8 cellular contexts compared by ENCODE assay signal in the genomic region with DNA sequence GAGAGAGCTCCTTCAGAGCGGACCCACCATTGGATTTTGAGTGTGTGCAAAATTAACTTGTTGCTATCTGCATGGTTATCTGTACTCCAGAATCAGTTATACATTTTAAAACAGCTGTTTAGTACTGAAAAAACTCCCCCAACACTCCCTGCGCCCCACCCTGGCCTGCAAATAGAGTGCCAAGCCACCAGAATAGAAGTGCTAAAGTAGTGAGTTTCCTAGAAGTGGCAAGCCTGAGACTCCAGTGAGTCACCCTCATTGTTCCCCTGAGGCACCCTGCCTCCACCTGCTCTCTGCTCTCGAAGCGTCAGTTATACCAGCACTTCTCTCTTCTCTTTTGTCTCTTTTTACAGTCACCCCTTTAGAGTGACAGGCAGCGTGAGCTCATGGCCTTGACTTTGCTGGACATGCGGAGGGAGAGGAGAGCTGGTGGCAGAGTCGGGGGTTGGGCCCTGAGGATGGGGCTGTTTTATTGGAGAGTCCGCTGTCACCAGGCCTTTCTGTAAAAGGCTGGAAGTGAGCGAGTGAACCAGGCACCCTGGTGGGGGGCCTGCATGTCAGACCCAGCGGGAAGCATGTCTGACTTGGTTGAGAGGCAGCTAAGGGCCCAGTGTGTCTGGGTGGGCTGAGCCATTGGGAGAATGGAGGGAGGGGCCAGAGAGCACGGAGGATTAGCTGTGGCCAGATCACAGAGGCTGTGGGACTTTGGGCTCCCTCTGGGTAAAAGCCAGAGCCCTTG. TPM values are rescaled to one million over a fixed set of nuclear protein-coding genes. Genes with fewer than 3 reads are reported as not detected.
DNase-seq lines count a peak whose midpoint lies in the region; ATAC-seq and TF ChIP-seq lines count a peak whose summit lies in the region.

No MANE protein-coding gene starts in this region.

- H3K27me3 Mint-ChIP-seq in activated T-cell treated with anti-CD3 and anti-CD28 coated beads, Interleukin-2, amount 50 U/mL, for 4 hours (ENCODE audit: low read depth), result no peaks in the 10 kb centered on the region

- intact Hi-C loops in heart right ventricle (cut with DNase I), result loop anchor here in 6 of 10 donors (5.0 to 10.0 kb wide), 5 partner anchors 45 to 255 kb away; partner anchors contain the start of gene WTAP (in 1 of the 6)

- H3K27ac ChIP-seq in heart right ventricle, result peak overlapping the region in 9 of 10 donors; percentile 55 to 85 (median 72)

- DNase-seq in AG10803 (ENCODE audit: low read depth) (peak; percentile 48), NCI-H774 (lab: John Stamatoyannopoulos, UW) (peak; percentile 64), heart right ventricle (peak in 1 of 2 donors; percentile 24), NCI-H748 treated with DMSO at 0.1 percent for 48 hours (lab: John Stamatoyannopoulos, UW) (no peak)
- peak; percentile 62 for DNase-seq in activated T-cell treated with anti-CD3 and anti-CD28 coated beads, Interleukin-2, amount 50 U/mL, for 4 hours
- peak; percentile 54 to 71 for DNase-seq in stimulated activated CD4-positive, alpha-beta T cell treated with anti-CD3 and anti-CD28 coated beads, Interleukin-4, amount 100 ng/mL, for 4 hours

- peaks cover 26 to 100% (median 84%) of the 10 kb centered on the region in 9 donors for H3K4me1 ChIP-seq in heart right ventricle

- no peak overlapping the region for H3K4me3 ChIP-seq in AG10803 (ENCODE audit: low read length)
- H3K4me3 ChIP-seq in heart right ventricle, result no peak overlapping the region

- WGBS in heart right ventricle, 2 donors, result 68 to 71% methylated on average over 11 of the region's 11 CpGs

- H3K9me3 Mint-ChIP-seq in activated T-cell treated with anti-CD3 and anti-CD28 coated beads, Interleukin-2, amount 50 U/mL, for 4 hours, result no peaks in the 10 kb centered on the region

- peaks cover 4% of the 10 kb centered on the region for H3K36me3 Mint-ChIP-seq in activated T-cell treated with anti-CD3 and anti-CD28 coated beads, Interleukin-2, amount 50 U/mL, for 4 hours (ENCODE audit: insufficient read depth)

- no peaks in the 10 kb centered on the region for H3K27me3 ChIP-seq in heart right ventricle

- peak overlapping the region; percentile 77 for H3K4me3 Mint-ChIP-seq in activated T-cell treated with anti-CD3 and anti-CD28 coated beads, Interleukin-2, amount 50 U/mL, for 4 hours

- peaks cover 96% of the 10 kb centered on the region for H3K4me1 Mint-ChIP-seq in activated T-cell treated with anti-CD3 and anti-CD28 coated beads, Interleukin-2, amount 50 U/mL, for 4 hours (ENCODE audit: low read depth)

- no peaks in the 10 kb centered on the region for H3K9me3 ChIP-seq in heart right ventricle

- H3K36me3 ChIP-seq in heart right ventricle, result no peaks in the 10 kb centered on the region

- ATAC-seq in GM18909 (IDR thresholded peaks at IDR 0.05; ENCODE audit: poor library complexity, unreplicated experiment) (peak; percentile 72), HG03108 (IDR thresholded peaks at IDR 0.05; ENCODE audit: unreplicated experiment) (peak; percentile 68), heart right ventricle (peak in 6 of 8 donors; percentile 7 to 70 (median 40))
- peak; percentile 85 to 87 for ATAC-seq in activated T-cell treated with anti-CD3 and anti-CD28 coated beads, Interleukin-2, amount 50 U/mL, for 4 hours

- TF ChIP-seq CTCF in AG10803 (conservative IDR thresholded peaks at IDR 0.05; ENCODE audit: low read length) (no peak), heart right ventricle (IDR thresholded peaks at IDR 0.05) (no peak)

RNA-seq across cellular contexts. Expression of gene IGF2R, which starts 10.4 kb away (rescaled TPM):
- 10 to 100 TPM; 44.9 to 65.3 (median 58.2) TPM for total RNA-seq in activated T-cell treated with anti-CD3 and anti-CD28 coated beads, Interleukin-2, amount 50 U/mL, for 4 hours
- total RNA-seq in heart right ventricle, result 10 to 100 TPM; 61.7 to 95.6 (median 72.2) TPM
- 10 to 100 TPM; 13.7 to 21.1 TPM for polyA plus RNA-seq in heart right ventricle
